Comparison of ENCODE assay signal across 8 cellular contexts in genomic region chr10:100730739-100731602, GRCh38. TPM values are rescaled to one million over a fixed set of nuclear protein-coding genes. Genes with fewer than 3 reads are reported as not detected.
DNase-seq lines count a peak whose midpoint lies in the region; ATAC-seq, FAIRE-seq and TF ChIP-seq lines count a peak whose summit lies in the region.

No MANE protein-coding gene starts in this region.

- no peak overlapping the region for H3K4me3 ChIP-seq in IMR-90 (ENCODE audit: insufficient read depth, low read depth, low read length)

- no peaks in the 10 kb centered on the region for H3K9me1 ChIP-seq in IMR-90 (ENCODE audit: insufficient read depth, low read length)

- DNase-seq in CD1c-positive myeloid dendritic cell (ENCODE audit: extremely low spot score) (peak; percentile 88), GM19239 (ENCODE audit: insufficient read length, low spot score) (peak; percentile 81), IMR-90 (peak; percentile 6), naive B cell (peak; percentile 36), NCI-H446 treated with DMSO at 0.1 percent for 48 hours (lab: John Stamatoyannopoulos, UW) (no peak)

- POLR2A ChIA-PET in IMR-90 (lab: Charles Lee; ENCODE audit: unreplicated experiment), result no interaction called here

- H4K20me1 ChIP-seq in IMR-90 (ENCODE audit: insufficient read depth, low read length), result no peaks in the 10 kb centered on the region

- H2AK5ac ChIP-seq in IMR-90 (ENCODE audit: low read depth, low read length), result no peak overlapping the region

- intact Hi-C loops in IMR-90 (cut with micrococcal nuclease), result no loop called here

- H3K27ac Mint-ChIP-seq in brain (no peak overlapping the region), naive B cell (peak overlapping the region in 2 of 6 donors; percentile 86 to 90)

- no peak overlapping the region for H3K14ac ChIP-seq in IMR-90 (replicated peaks; ENCODE audit: low read depth, low read length)

- no peak overlapping the region for H3K56ac ChIP-seq in IMR-90 (ENCODE audit: extremely low read depth, insufficient read depth, low read length)

- CTCF ChIA-PET in IMR-90 (lab: Yijun Ruan, JAX), result no interaction called here

- no peak overlapping the region for H2AK9ac ChIP-seq in IMR-90 (replicated peaks; ENCODE audit: low read depth, low read length, poor library complexity)

- H3K27me3 ChIP-seq in IMR-90 (ENCODE audit: control insufficient read depth, insufficient read depth, low read length), result peaks cover 84% of the 10 kb centered on the region

- no peak; the same call in 1 of the 2 replicates for ATAC-seq in IMR-90 (ENCODE audit: low read depth)
- ATAC-seq in naive B cell (ENCODE audit: low read depth in 2 of 2), result peak; percentile 80 to 85
- no peak for ATAC-seq in HG02642 (IDR thresholded peaks at IDR 0.05; ENCODE audit: poor library complexity, unreplicated experiment)
- ATAC-seq in HG02973 (IDR thresholded peaks at IDR 0.05; ENCODE audit: unreplicated experiment), result no peak

- H3K4me1 Mint-ChIP-seq in brain (peaks cover 28% of the 10 kb centered on the region), naive B cell (peaks cover 28 to 48% (median 40%) of the 10 kb centered on the region in 3 donors)

- no peak overlapping the region; the same call in 1 of the 2 replicates for H3K23ac ChIP-seq in IMR-90 (ENCODE audit: low read depth, low read length)

- no peak overlapping the region for H4K91ac ChIP-seq in IMR-90 (ENCODE audit: insufficient read depth, low read depth, low read length)

- H2BK5ac ChIP-seq in IMR-90 (ENCODE audit: low read depth, low read length, poor library complexity, severe bottlenecking), result no peak overlapping the region

- no peaks in the 10 kb centered on the region for H3K36me3 Mint-ChIP-seq in brain
- peaks cover 5 to 20% of the 10 kb centered on the region in 2 donors for H3K36me3 Mint-ChIP-seq in naive B cell

- BruUV-seq in IMR-90 (replicated peaks; lab: Mats Ljungman, UMichigan), result no TSS peak

- peak overlapping the region; percentile 26 for H2AFZ ChIP-seq in IMR-90 (replicated peaks; ENCODE audit: low read length, poor library complexity)

- no peaks in the 10 kb centered on the region for H3K79me1 ChIP-seq in IMR-90 (ENCODE audit: low read depth in 1 of 2, low read length in 2 of 2)

- H3K9ac ChIP-seq in IMR-90 (ENCODE audit: low read depth, low read length), result no peak overlapping the region

- H2BK120ac ChIP-seq in IMR-90 (ENCODE audit: low read depth, low read length), result no peak overlapping the region

- TF ChIP-seq RAD21 in IMR-90 (IDR thresholded peaks at IDR 0.05; ENCODE audit: low read length), result no peak

- H3K9me3 Mint-ChIP-seq in brain, result peaks cover 0 to 23% (median 6%) of the 10 kb centered on the region in 5 experiments
- H3K9me3 Mint-ChIP-seq in naive B cell, result peaks cover 0 to 4% (median 0%) of the 10 kb centered on the region in 7 donors

- no peak overlapping the region for H4K8ac ChIP-seq in IMR-90 (ENCODE audit: low read depth in 2 of 2, low read length in 2 of 2)

- no peak for TF ChIP-seq CTCF in IMR-90 (conservative IDR thresholded peaks at IDR 0.05; ENCODE audit: low read depth, low read length)
- no peak for TF ChIP-seq CTCF in brain (conservative IDR thresholded peaks at IDR 0.05)

- WGBS in IMR-90 (ENCODE audit: extremely low coverage in 2 of 2, insufficient read length in 1 of 2), 2 experiments, result 8% methylated on average over 27 of the region's 57 CpGs; no CpG with 5 or more reads in 1 of the 2 experiments

- H3K4me1 ChIP-seq in IMR-90 (ENCODE audit: control insufficient read depth, insufficient read depth, low read length), result no peaks in the 10 kb centered on the region

- no peak overlapping the region for H3K18ac ChIP-seq in IMR-90 (ENCODE audit: low read depth, low read length)

- no peak overlapping the region for H3K4ac ChIP-seq in IMR-90 (ENCODE audit: low read depth, low read length)

- FAIRE-seq in GM19239 (lab: Jason Lieb, UNC), result peak; percentile 51

- in situ Hi-C loops in IMR-90 (cut with MboI; ENCODE audit: low sequenced_read_pairs), result no loop called here

- dilution Hi-C loops in IMR-90 (cut with HindIII; ENCODE audit: low sequenced_read_pairs, unreplicated experiment), result no loop called here

- H4K5ac ChIP-seq in IMR-90 (ENCODE audit: low read depth, low read length), result no peak overlapping the region

- H3K27me3 Mint-ChIP-seq in brain, result peaks cover 100% of the 10 kb centered on the region
- H3K27me3 Mint-ChIP-seq in naive B cell, result peaks cover 67 to 91% (median 89%) of the 10 kb centered on the region in 3 donors

- no peak overlapping the region for H3K27ac ChIP-seq in IMR-90 (ENCODE audit: insufficient read depth, low read length)

- H2BK15ac ChIP-seq in IMR-90 (ENCODE audit: low read depth, low read length), result no peak overlapping the region

- TF ChIP-seq POLR2A in IMR-90 (IDR thresholded peaks at IDR 0.05; ENCODE audit: low read depth, low read length), result no peak

- H3K4me3 Mint-ChIP-seq in brain (peak overlapping the region in 4 of 5 experiments; percentile 47 to 81 (median 78)), naive B cell (peak overlapping the region; percentile 73 to 86 (median 79))

- no peak overlapping the region for H2BK20ac ChIP-seq in IMR-90 (ENCODE audit: low read depth, low read length)

- H3K36me3 ChIP-seq in IMR-90 (ENCODE audit: control insufficient read depth, insufficient read depth, low read length), result no peaks in the 10 kb centered on the region

- peak overlapping the region; percentile 16; the same call in 1 of the 2 replicates for H3K4me2 ChIP-seq in IMR-90 (ENCODE audit: low read depth, low read length)

- H3K9me3 ChIP-seq in IMR-90 (ENCODE audit: control insufficient read depth, insufficient read depth, low read length), result no peaks in the 10 kb centered on the region

TF ChIP-seq in IMR-90, 13 proteins besides CTCF, POLR2A, EP300 and RAD21:
- TF ChIP-seq ELK1 (IDR thresholded peaks at IDR 0.05; ENCODE audit: borderline replicate concordance, low read depth, low read length), result no peak
- TF ChIP-seq MAZ (IDR thresholded peaks at IDR 0.05; ENCODE audit: borderline replicate concordance, low read depth, low read length), result no peak
- TF ChIP-seq BHLHE40 (IDR thresholded peaks at IDR 0.05; ENCODE audit: low read depth, low read length), result no peak; the same call in 1 of the 2 replicates
- TF ChIP-seq USF2 (IDR thresholded peaks at IDR 0.05; ENCODE audit: low read depth, low read length), result no peak
- TF ChIP-seq CEBPB (IDR thresholded peaks at IDR 0.05; ENCODE audit: low read depth, low read length), result no peak
- no peak for TF ChIP-seq NFE2L2 (IDR thresholded peaks at IDR 0.05; ENCODE audit: low read depth, low read length)
- TF ChIP-seq MAFK (IDR thresholded peaks at IDR 0.05; ENCODE audit: low read depth, low read length), result no peak
- no peak for TF ChIP-seq MXI1 (IDR thresholded peaks at IDR 0.05; ENCODE audit: borderline replicate concordance, low read depth, low read length)
- no peak for TF ChIP-seq FOS (IDR thresholded peaks at IDR 0.05; ENCODE audit: low read depth, low read length)
- TF ChIP-seq CHD1 (IDR thresholded peaks at IDR 0.05; ENCODE audit: low read depth, low read length), result no peak
- no peak for TF ChIP-seq SMC3 (IDR thresholded peaks at IDR 0.05; ENCODE audit: low read depth, low read length)
- TF ChIP-seq RCOR1 (IDR thresholded peaks at IDR 0.05; ENCODE audit: insufficient replicate concordance, low read length), result no peak
- no peak for TF ChIP-seq RFX5 (IDR thresholded peaks at IDR 0.05; ENCODE audit: low read depth, low read length)

RNA-seq across cellular contexts. Expression of gene PAX2, which starts 14.4 kb away (rescaled TPM):
- total RNA-seq in IMR-90 (2012; rRNA removed), result not detected in 2 replicates
- not detected in 2 replicates for polyA plus RNA-seq in IMR-90 (2012; rRNA removed)
- polyA plus RNA-seq in IMR-90 (2012; cell fraction: cytosol; rRNA removed), result not detected in 2 replicates
- polyA plus RNA-seq in IMR-90 (2012; cell fraction: nucleus; rRNA removed; ENCODE audit: low replicate concordance), result not detected in 2 replicates
- not detected for polyA plus RNA-seq in brain (ENCODE audit: insufficient read depth, low read depth, low replicate concordance)
- not detected for polyA plus RNA-seq in naive B cell (ENCODE audit: low read depth in 6 of 6)

Comparison
In these comparisons a context has a peak if more than half of its experiments do, and no peak if none do; other contexts are left out.
1. ATAC-seq: peak in naive B cell (2 of 2); none in IMR-90 (single experiment), HG02642 (single experiment) and HG02973 (single experiment).